10 cellular contexts compared by ENCODE assay signal in genomic region chr22:17797721-17798559, GRCh38. TPM values are rescaled to one million over a fixed set of nuclear protein-coding genes. Genes with fewer than 3 reads are reported as not detected.
DNase-seq lines count a peak whose midpoint lies in the region; ATAC-seq and TF ChIP-seq lines count a peak whose summit lies in the region.
"Had no signal": no experiment of that assay in that cellular context is flagged by ENCODE, and none has a peak within 500 bp of the region (broad histone marks: within the 10 kb centered on the region; RNA-seq: fewer than 3 reads in every experiment).

No MANE protein-coding gene starts in this region.

- no peaks in the 10 kb centered on the region for H3F3A ChIP-seq in GM23338 (replicated peaks; ENCODE audit: low read depth)

- peaks cover 0 to under 1% (median 0%) of the 10 kb centered on the region in 7 donors for H3K9me3 Mint-ChIP-seq in naive B cell
- H3K9me3 Mint-ChIP-seq in GM23338: no peaks in the 10 kb centered on the region

- no peaks in the 10 kb centered on the region for H3K36me3 ChIP-seq in thyroid gland
- H3K36me3 ChIP-seq in GM23338 (ENCODE audit: insufficient read depth): no peaks in the 10 kb centered on the region

- ATAC-seq in GM18858 (IDR thresholded peaks at IDR 0.05; ENCODE audit: unreplicated experiment): peak; percentile 51
- ATAC-seq in GM21737 (IDR thresholded peaks at IDR 0.05; ENCODE audit: unreplicated experiment): peak; percentile 45
- peak; percentile 74 to 78 for ATAC-seq in naive B cell (ENCODE audit: low read depth in 2 of 2)
- no peak for ATAC-seq in GM23338

- H3K9me3 ChIP-seq in thyroid gland: no peaks in the 10 kb centered on the region
- H3K9me3 ChIP-seq: SK-N-SH had no signal

- H3K4me1 Mint-ChIP-seq in naive B cell (peaks cover 58 to 81% (median 63%) of the 10 kb centered on the region in 3 donors), GM23338 (peaks cover 3% of the 10 kb centered on the region; the same call in 1 of the 3 replicates)

- DNase-seq in Kasumi-1 (lab: John Stamatoyannopoulos, UW) (peak; percentile 57 to 70), naive B cell (peak; percentile 83), thyroid gland (no peak), NCI-H2196 (lab: John Stamatoyannopoulos, UW; ENCODE audit: unreplicated experiment) (no peak), GM23338 (ENCODE audit: low spot score) (no peak), ecto neural progenitor cell (ENCODE audit: low spot score) (no peak)
- DNase-seq: activated naive CD4-positive, alpha-beta T cell treated with Interleukin-2 at 50 U/mL for 16 hours; SK-N-SH had no signal

- H3K27me3 ChIP-seq in thyroid gland: no peaks in the 10 kb centered on the region
- no peaks in the 10 kb centered on the region for H3K27me3 ChIP-seq in GM23338 (ENCODE audit: insufficient read depth)

- H3K36me3 Mint-ChIP-seq in naive B cell: peaks cover 0 to 18% of the 10 kb centered on the region in 2 donors
- no peaks in the 10 kb centered on the region for H3K36me3 Mint-ChIP-seq in GM23338 (ENCODE audit: low read depth)

- H3K79me2 ChIP-seq in GM23338 (replicated peaks; ENCODE audit: insufficient read depth): no peaks in the 10 kb centered on the region

- 84 to 93% methylated on average over 18 to 23 of the region's 23 CpGs for WGBS in thyroid gland, 2 donors

- H3K9me2 ChIP-seq in GM23338 (ENCODE audit: insufficient read depth): no peaks in the 10 kb centered on the region
- H3K9me2 ChIP-seq: SK-N-SH had no signal

- intact Hi-C loops in thyroid gland (cut with DNase I): no loop called here

- H3K4me3 ChIP-seq in thyroid gland (replicated peaks in 1 of 3) (no peak overlapping the region), GM23338 (no peak overlapping the region)

- no peaks in the 10 kb centered on the region for H4K20me1 ChIP-seq in GM23338 (replicated peaks; ENCODE audit: insufficient read depth)

- no peak overlapping the region for H3K27ac ChIP-seq in thyroid gland
- H3K27ac ChIP-seq in GM23338 (ENCODE audit: low read depth): no peak overlapping the region

- H3K4me3 Mint-ChIP-seq in naive B cell: peak overlapping the region in 7 of 8 donors; percentile 29 to 73 (median 54)
- H3K4me3 Mint-ChIP-seq in GM23338: no peak overlapping the region

- TF ChIP-seq POLR2A in thyroid gland (IDR thresholded peaks at IDR 0.05): no peak

- H2AFZ ChIP-seq in GM23338: no peak overlapping the region

- no peaks in the 10 kb centered on the region for H3K27me3 Mint-ChIP-seq in naive B cell
- peaks cover 11% of the 10 kb centered on the region for H3K27me3 Mint-ChIP-seq in GM23338 (ENCODE audit: insufficient read depth, low read depth, poor library complexity)

- H3K4me2 ChIP-seq in GM23338: no peak overlapping the region
- H3K4me2 ChIP-seq: SK-N-SH had no signal

- TF ChIP-seq CTCF in thyroid gland (IDR thresholded peaks at IDR 0.05) (no peak), GM23338 (conservative IDR thresholded peaks at IDR 0.05; ENCODE audit: low read depth in 2 of 2) (no peak)

- H3K4me1 ChIP-seq in thyroid gland (no peaks in the 10 kb centered on the region), GM23338 (ENCODE audit: insufficient read depth) (no peaks in the 10 kb centered on the region)

- H3K27ac Mint-ChIP-seq in naive B cell (peak overlapping the region; percentile 76 to 99 (median 96)), GM23338 (no peak overlapping the region)

TF ChIP-seq in GM23338, 12 proteins besides CTCF, POLR2A, EP300 and RAD21 (continues in another document):
- TF ChIP-seq ZNF462 (CRISPR knock-in tag; IDR thresholded peaks at IDR 0.05): no peak
- no peak for TF ChIP-seq STAT1 (IDR thresholded peaks at IDR 0.05; ENCODE audit: unreplicated experiment)
- TF ChIP-seq REST (IDR thresholded peaks at IDR 0.05; ENCODE audit: unreplicated experiment): no peak
- no peak for TF ChIP-seq ZNF114 (CRISPR knock-in tag; IDR thresholded peaks at IDR 0.05)

RNA-seq across cellular contexts. Expression of gene BID, which starts 23.7 kb away (rescaled TPM):
- polyA plus RNA-seq in naive B cell (ENCODE audit: low read depth in 6 of 6): 10 to 100 TPM; 18.2 to 29.9 (median 23.1) TPM
- total RNA-seq in thyroid gland: 10 to 100 TPM in 3 of 4 donors, 1 to 10 TPM in 1; 4.6 to 18.3 (median 14.9) TPM
- 62.3 and 125 TPM in 2 replicates for total RNA-seq in GM23338 (2014; rRNA removed; shearing (Covaris generic))
- 63.4 and 65.1 TPM in 2 replicates for polyA plus RNA-seq in GM23338 (2016; fragmentation: Nextera tagmentation; extraction: Ambion mirVana)

Comparison
In these comparisons a context has a peak if more than half of its experiments do, and no peak if none do; other contexts are left out.
1. DNase-seq: peak in Kasumi-1 (2 of 2) and naive B cell (single experiment); none in thyroid gland (0 of 2), NCI-H2196 (single experiment), GM23338 (single experiment) and ecto neural progenitor cell (single experiment).